15 cellular contexts compared by ENCODE assay signal in genomic region chr2:86752934-86753333, GRCh38. TPM values are rescaled to one million over a fixed set of nuclear protein-coding genes. Genes with fewer than 3 reads are reported as not detected.
DNase-seq lines count a peak whose midpoint lies in the region; ATAC-seq and TF ChIP-seq lines count a peak whose summit lies in the region.
"Had no signal": no experiment of that assay in that cellular context is flagged by ENCODE, and none has a peak within 500 bp of the region (broad histone marks: within the 10 kb centered on the region; RNA-seq: fewer than 3 reads in every experiment).

No MANE protein-coding gene starts in this region.

- no peak overlapping the region for H2AFZ ChIP-seq in neural progenitor cell (replicated peaks)
- H2AFZ ChIP-seq: GM23338 had no signal

- peaks cover 0 to 1% of the 10 kb centered on the region in 2 donors for H3K9me3 Mint-ChIP-seq in effector memory CD8-positive, alpha-beta T cell
- H3K9me3 Mint-ChIP-seq in neural progenitor cell: peaks cover 24% of the 10 kb centered on the region
- H3K9me3 Mint-ChIP-seq in osteocyte (ENCODE audit: unreplicated experiment): peaks cover 15% of the 10 kb centered on the region
- peaks cover 3% of the 10 kb centered on the region for H3K9me3 Mint-ChIP-seq in stimulated activated effector memory CD8-positive, alpha-beta T cell treated with anti-CD3 and anti-CD28 coated beads, Interleukin-12 subunit alpha, Interleukin-12 subunit beta, amount 100 ng/mL, for 72 hours

- peaks cover 11 to 28% of the 10 kb centered on the region in 2 donors for H3K4me1 Mint-ChIP-seq in effector memory CD8-positive, alpha-beta T cell (ENCODE audit: low read depth in 2 of 2)
- H3K4me1 Mint-ChIP-seq in neural progenitor cell: no peaks in the 10 kb centered on the region
- peaks cover under 1% of the 10 kb centered on the region for H3K4me1 Mint-ChIP-seq in osteocyte (ENCODE audit: unreplicated experiment)
- H3K4me1 Mint-ChIP-seq in stimulated activated effector memory CD8-positive, alpha-beta T cell treated with anti-CD3 and anti-CD28 coated beads, Interleukin-12 subunit alpha, Interleukin-12 subunit beta, amount 100 ng/mL, for 72 hours: peaks cover 21% of the 10 kb centered on the region

- H3K79me2 ChIP-seq in neural progenitor cell (ENCODE audit: low read depth): peaks cover 60% of the 10 kb centered on the region

- H3F3A ChIP-seq in neural progenitor cell (ENCODE audit: low read depth): no peaks in the 10 kb centered on the region

- no peak overlapping the region for H3K4me2 ChIP-seq in neural progenitor cell
- H3K4me2 ChIP-seq: GM23338 had no signal

- H3K27me3 Mint-ChIP-seq in effector memory CD8-positive, alpha-beta T cell: no peaks in the 10 kb centered on the region
- H3K27me3 Mint-ChIP-seq in neural progenitor cell (ENCODE audit: insufficient read depth, low read depth): peaks cover 3% of the 10 kb centered on the region
- no peaks in the 10 kb centered on the region for H3K27me3 Mint-ChIP-seq in osteocyte (ENCODE audit: unreplicated experiment)
- H3K27me3 Mint-ChIP-seq: B cell; CD4-positive, alpha-beta memory T cell had no signal

- no peak overlapping the region for H3K4me3 ChIP-seq in neural progenitor cell
- H3K4me3 ChIP-seq: GM12878, GM23338 had no signal

- H3K9me3 ChIP-seq in neural progenitor cell (ENCODE audit: low read depth): peaks cover 9% of the 10 kb centered on the region

- no peak for ATAC-seq in effector memory CD8-positive, alpha-beta T cell (replicated peaks)
- ATAC-seq in HG02571 (IDR thresholded peaks at IDR 0.05; ENCODE audit: unreplicated experiment) (no peak), HG03469 (IDR thresholded peaks at IDR 0.05; ENCODE audit: unreplicated experiment) (no peak)
- no peak for ATAC-seq in stimulated activated effector memory CD8-positive, alpha-beta T cell treated with anti-CD3 and anti-CD28 coated beads, Interleukin-12 subunit alpha, Interleukin-12 subunit beta, amount 100 ng/mL, for 72 hours
- ATAC-seq: GM12878, GM23338 had no signal

- no peak for DNase-seq in effector memory CD8-positive, alpha-beta T cell
- DNase-seq in neural progenitor cell (ENCODE audit: low spot score) (no peak), osteocyte (ENCODE audit: extremely low spot score, unreplicated experiment) (no peak)
- no peak for DNase-seq in stimulated activated effector memory CD8-positive, alpha-beta T cell treated with anti-CD3 and anti-CD28 coated beads, Interleukin-12 subunit alpha, Interleukin-12 subunit beta, amount 100 ng/mL, for 72 hours (ENCODE audit: low spot score in 2 of 2)
- DNase-seq: CD4-positive, alpha-beta memory T cell; DMS79; H9 had no signal

- TF ChIP-seq CTCF in VCaP (conservative IDR thresholded peaks at IDR 0.05) (no peak), neural progenitor cell (IDR thresholded peaks at IDR 0.05) (no peak), osteocyte (IDR thresholded peaks at IDR 0.05) (no peak)

- peaks cover 2% of the 10 kb centered on the region for H3K4me1 ChIP-seq in neural progenitor cell

- H3K9ac ChIP-seq in neural progenitor cell: no peak overlapping the region

- peaks cover 71% of the 10 kb centered on the region for H3K36me3 Mint-ChIP-seq in effector memory CD8-positive, alpha-beta T cell (ENCODE audit: insufficient read depth)
- H3K36me3 Mint-ChIP-seq in neural progenitor cell (peaks cover 68% of the 10 kb centered on the region), osteocyte (ENCODE audit: unreplicated experiment) (peaks cover 54% of the 10 kb centered on the region)
- peaks cover 87% of the 10 kb centered on the region for H3K36me3 Mint-ChIP-seq in stimulated activated effector memory CD8-positive, alpha-beta T cell treated with anti-CD3 and anti-CD28 coated beads, Interleukin-12 subunit alpha, Interleukin-12 subunit beta, amount 100 ng/mL, for 72 hours

- H3K36me3 ChIP-seq in neural progenitor cell: peaks cover 42% of the 10 kb centered on the region

- H3K4me3 Mint-ChIP-seq in effector memory CD8-positive, alpha-beta T cell: no peak overlapping the region
- H3K4me3 Mint-ChIP-seq in neural progenitor cell (no peak overlapping the region), osteocyte (ENCODE audit: unreplicated experiment) (no peak overlapping the region)
- H3K4me3 Mint-ChIP-seq in stimulated activated effector memory CD8-positive, alpha-beta T cell treated with anti-CD3 and anti-CD28 coated beads, Interleukin-12 subunit alpha, Interleukin-12 subunit beta, amount 100 ng/mL, for 72 hours: no peak overlapping the region
- H3K4me3 Mint-ChIP-seq: B cell; CD4-positive, alpha-beta memory T cell; GM23338; H9 had no signal

- H3K27me3 ChIP-seq in neural progenitor cell: no peaks in the 10 kb centered on the region

- H3K27ac ChIP-seq in VCaP (0 out of 2 replicates have a peak overlapping the region, but pooled peaks have one; percentile 13), neural progenitor cell (peak overlapping the region; percentile 40)
- H3K27ac ChIP-seq: C4-2B had no signal

- H3K27ac Mint-ChIP-seq in effector memory CD8-positive, alpha-beta T cell: peak overlapping the region; percentile 38 to 56
- H3K27ac Mint-ChIP-seq in neural progenitor cell: no peak overlapping the region
- H3K27ac Mint-ChIP-seq in osteocyte (ENCODE audit: unreplicated experiment): no peak overlapping the region
- no peak overlapping the region for H3K27ac Mint-ChIP-seq in stimulated activated effector memory CD8-positive, alpha-beta T cell treated with anti-CD3 and anti-CD28 coated beads, Interleukin-12 subunit alpha, Interleukin-12 subunit beta, amount 100 ng/mL, for 72 hours
- H3K27ac Mint-ChIP-seq: B cell; CD4-positive, alpha-beta memory T cell; GM23338; H9 had no signal

- peaks cover 4% of the 10 kb centered on the region for H4K20me1 ChIP-seq in neural progenitor cell (ENCODE audit: low read depth)

RNA-seq across cellular contexts. Expression of gene RMND5A, which starts 32.8 kb away (rescaled TPM):
- total RNA-seq in neural progenitor cell (ENCODE audit: low replicate concordance): 74.5 and 107 TPM in 2 replicates
- 24.3 and 25.8 TPM in 2 replicates for total RNA-seq in osteocyte

RNA-seq across cellular contexts. Expression of gene CD8A, which starts 37.8 kb away (rescaled TPM):
- total RNA-seq in neural progenitor cell (ENCODE audit: low replicate concordance) (0.03 and 0.34 TPM in 2 replicates), osteocyte (not detected in 2 replicates)
- total RNA-seq: H9, HT1080 had no signal

Comparison
In these comparisons a context has a peak if more than half of its experiments do, and no peak if none do; other contexts are left out.
1. H3K27ac Mint-ChIP-seq: peak in effector memory CD8-positive, alpha-beta T cell (2 of 2); none in neural progenitor cell (single experiment), osteocyte (single experiment) and stimulated activated effector memory CD8-positive, alpha-beta T cell treated with anti-CD3 and anti-CD28 coated beads, Interleukin-12 subunit alpha, Interleukin-12 subunit beta, amount 100 ng/mL, for 72 hours (single experiment).